In genomic region chr5:111242606-111243005, GRCh38 we compare ENCODE assay signal across 16 cellular contexts. TPM values are rescaled to one million over a fixed set of nuclear protein-coding genes. Genes with fewer than 3 reads are reported as not detected.
A peak's percentile ranks its signal among the peaks of the same experiment; 100 is the strongest.
DNase-seq lines count a peak whose midpoint lies in the region; ATAC-seq and TF ChIP-seq lines count a peak whose summit lies in the region.
"Had no signal": no experiment of that assay in that cellular context is flagged by ENCODE, and none has a peak within 500 bp of the region (broad histone marks: within the 10 kb centered on the region; RNA-seq: fewer than 3 reads in every experiment).

No MANE protein-coding gene starts in this region.

- peak overlapping the region; percentile 8 for H3K4me3 Mint-ChIP-seq in activated CD4-positive, alpha-beta T cell treated with anti-CD3 and anti-CD28 coated beads for 36 hours
- peak overlapping the region; percentile 9 for H3K4me3 Mint-ChIP-seq in CD4-positive, alpha-beta T cell
- H3K4me3 Mint-ChIP-seq in WTC11 = no peak overlapping the region
- H3K4me3 Mint-ChIP-seq in activated CD4-positive, alpha-beta memory T cell treated with anti-CD3 and anti-CD28 coated beads for 36 hours = no peak overlapping the region
- H3K4me3 Mint-ChIP-seq: HFFc6 had no signal

- POLR2A ChIA-PET in activated CD4-positive, alpha-beta T cell treated with anti-CD3 and anti-CD28 coated beads for 36 hours (lab: Charles Lee) = no interaction called here
- POLR2A ChIA-PET in CD4-positive, alpha-beta T cell (lab: Charles Lee) = interaction anchor here (12.5 kb wide), 1 partner anchor 16 kb away, joined by 196 read pairs; the partner anchor contains the start of gene CAMK4
- POLR2A ChIA-PET in WTC11 (lab: Charles Lee) = no interaction called here
- POLR2A ChIA-PET in activated CD4-positive, alpha-beta memory T cell treated with anti-CD3 and anti-CD28 coated beads for 36 hours (lab: Charles Lee) = no interaction called here

- H3K4me1 ChIP-seq in BE2C = peaks cover 19% of the 10 kb centered on the region

- no peaks in the 10 kb centered on the region for H3K9me3 Mint-ChIP-seq in activated CD4-positive, alpha-beta T cell treated with anti-CD3 and anti-CD28 coated beads for 36 hours (ENCODE audit: low read depth)
- H3K9me3 Mint-ChIP-seq in CD4-positive, alpha-beta T cell = no peaks in the 10 kb centered on the region
- H3K9me3 Mint-ChIP-seq in WTC11 = no peaks in the 10 kb centered on the region
- H3K9me3 Mint-ChIP-seq in activated CD4-positive, alpha-beta memory T cell treated with anti-CD3 and anti-CD28 coated beads for 36 hours = no peaks in the 10 kb centered on the region
- H3K9me3 Mint-ChIP-seq: HFFc6 had no signal

- DNase-seq in activated CD4-positive, alpha-beta T cell treated with anti-CD3 and anti-CD28 coated beads for 36 hours = peak; percentile 45
- DNase-seq in activated CD4-positive, alpha-beta T cell treated with anti-CD3 and anti-CD28 coated beads, Interleukin-2, amount 50 U/mL, for 48 hours = no peak
- no peak for DNase-seq in CD4-positive, alpha-beta T cell
- DNase-seq in WTC11 (ENCODE audit: low spot score) (no peak), epithelial cell of esophagus (ENCODE audit: low read depth) (peak; percentile 14), midbrain (lab: John Stamatoyannopoulos, UW) (no peak), BE2C (no peak)
- DNase-seq in activated CD4-positive, alpha-beta memory T cell treated with anti-CD3 and anti-CD28 coated beads for 36 hours = no peak
- DNase-seq: DMS 273 treated with DMSO at 0.1 percent for 48 hours, HFFc6, NCI-H1048, NCI-H1436 treated with DMSO at 0.1 percent for 48 hours, NCI-H2081, NCI-H748 treated with DMSO at 0.1 percent for 48 hours, PC-3 had no signal

- H3K9me3 ChIP-seq in CD4-positive, alpha-beta T cell (ENCODE audit: control insufficient read depth, low read length) = no peaks in the 10 kb centered on the region
- H3K9me3 ChIP-seq in BE2C = no peaks in the 10 kb centered on the region

- no peak for ATAC-seq in activated CD4-positive, alpha-beta T cell treated with anti-CD3 and anti-CD28 coated beads for 36 hours
- ATAC-seq in CD4-positive, alpha-beta T cell (ENCODE audit: poor library complexity) = no peak
- peak; percentile 43 for ATAC-seq in WTC11

- no peaks in the 10 kb centered on the region for H3K27me3 Mint-ChIP-seq in activated CD4-positive, alpha-beta T cell treated with anti-CD3 and anti-CD28 coated beads for 36 hours
- no peaks in the 10 kb centered on the region for H3K27me3 Mint-ChIP-seq in CD4-positive, alpha-beta T cell
- no peaks in the 10 kb centered on the region for H3K27me3 Mint-ChIP-seq in WTC11 (ENCODE audit: low read depth)
- no peaks in the 10 kb centered on the region for H3K27me3 Mint-ChIP-seq in activated CD4-positive, alpha-beta memory T cell treated with anti-CD3 and anti-CD28 coated beads for 36 hours

- H3K36me3 Mint-ChIP-seq in activated CD4-positive, alpha-beta T cell treated with anti-CD3 and anti-CD28 coated beads for 36 hours (ENCODE audit: low read depth) = peaks cover 5% of the 10 kb centered on the region
- peaks cover 43% of the 10 kb centered on the region for H3K36me3 Mint-ChIP-seq in CD4-positive, alpha-beta T cell (ENCODE audit: low read depth)
- H3K36me3 Mint-ChIP-seq in WTC11 = no peaks in the 10 kb centered on the region
- H3K36me3 Mint-ChIP-seq in activated CD4-positive, alpha-beta memory T cell treated with anti-CD3 and anti-CD28 coated beads for 36 hours = peaks cover 2% of the 10 kb centered on the region

- H3K4me1 Mint-ChIP-seq in activated CD4-positive, alpha-beta T cell treated with anti-CD3 and anti-CD28 coated beads for 36 hours = peaks cover 84% of the 10 kb centered on the region
- peaks cover 93% of the 10 kb centered on the region for H3K4me1 Mint-ChIP-seq in CD4-positive, alpha-beta T cell (ENCODE audit: low read depth)
- H3K4me1 Mint-ChIP-seq in WTC11 = peaks cover 14% of the 10 kb centered on the region
- peaks cover 78% of the 10 kb centered on the region for H3K4me1 Mint-ChIP-seq in activated CD4-positive, alpha-beta memory T cell treated with anti-CD3 and anti-CD28 coated beads for 36 hours (ENCODE audit: low read depth)

- H3K27ac ChIP-seq in CD4-positive, alpha-beta T cell (ENCODE audit: low read depth, low read length) = no peak overlapping the region
- H3K27ac ChIP-seq: 22Rv1 had no signal

- CTCF ChIA-PET in activated CD4-positive, alpha-beta T cell treated with anti-CD3 and anti-CD28 coated beads for 36 hours (lab: Charles Lee) = interaction anchor here (9.0 kb wide), 1 partner anchor 8 kb away, joined by 132 read pairs; no protein-coding TSS in a partner anchor
- CTCF ChIA-PET in CD4-positive, alpha-beta T cell (lab: Charles Lee) = interaction anchor here (2.0 kb wide), 1 partner anchor 18 kb away, joined by 6 read pairs; the partner anchor contains the start of gene CAMK4
- CTCF ChIA-PET in WTC11 (lab: Charles Lee) = no interaction called here
- CTCF ChIA-PET in activated CD4-positive, alpha-beta memory T cell treated with anti-CD3 and anti-CD28 coated beads for 36 hours (lab: Charles Lee) = no interaction called here

- H3K4me3 ChIP-seq in epithelial cell of esophagus (ENCODE audit: low read length) = no peak overlapping the region
- no peak overlapping the region for H3K4me3 ChIP-seq in BE2C (ENCODE audit: low read depth, low read length)

- H3K27me3 ChIP-seq in CD4-positive, alpha-beta T cell (ENCODE audit: control insufficient read depth, insufficient read depth, low read length) = no peaks in the 10 kb centered on the region
- H3K27me3 ChIP-seq in BE2C = no peaks in the 10 kb centered on the region

- H3K36me3 ChIP-seq in BE2C = peaks cover 18% of the 10 kb centered on the region

- no peak for TF ChIP-seq CTCF in CD4-positive, alpha-beta T cell (IDR thresholded peaks at IDR 0.05)
- TF ChIP-seq CTCF in WTC11 (IDR thresholded peaks at IDR 0.05) = no peak
- no peak for TF ChIP-seq CTCF in epithelial cell of esophagus (IDR thresholded peaks at IDR 0.05; ENCODE audit: insufficient read depth, low read depth, low read length, missing control alignments)
- no peak for TF ChIP-seq CTCF in BE2C (IDR thresholded peaks at IDR 0.05; ENCODE audit: low read depth, low read length)

- intact Hi-C loops in activated CD4-positive, alpha-beta T cell treated with anti-CD3 and anti-CD28 coated beads for 36 hours (cut with DNase I, micrococcal nuclease) = no loop called here
- intact Hi-C loops in CD4-positive, alpha-beta T cell (cut with DNase I, micrococcal nuclease) = no loop called here
- intact Hi-C loops in activated CD4-positive, alpha-beta memory T cell treated with anti-CD3 and anti-CD28 coated beads for 36 hours (cut with micrococcal nuclease) = no loop called here

- peak overlapping the region; percentile 60 for H3K27ac Mint-ChIP-seq in activated CD4-positive, alpha-beta T cell treated with anti-CD3 and anti-CD28 coated beads for 36 hours
- peak overlapping the region; percentile 90 for H3K27ac Mint-ChIP-seq in CD4-positive, alpha-beta T cell
- H3K27ac Mint-ChIP-seq in WTC11 = no peak overlapping the region; the same call in 1 of the 2 replicates
- H3K27ac Mint-ChIP-seq in activated CD4-positive, alpha-beta memory T cell treated with anti-CD3 and anti-CD28 coated beads for 36 hours = no peak overlapping the region
- H3K27ac Mint-ChIP-seq: HFFc6 had no signal

TF ChIP-seq in WTC11, 78 proteins besides CTCF, POLR2A, EP300 and RAD21 (continues in another document):
- no peak for TF ChIP-seq KAT7 (CRISPR knock-in tag; IDR thresholded peaks at IDR 0.05; ENCODE audit: borderline replicate concordance)
- no peak for TF ChIP-seq ZNF416 (CRISPR knock-in tag; IDR thresholded peaks at IDR 0.05)
- TF ChIP-seq PREB (CRISPR knock-in tag; IDR thresholded peaks at IDR 0.05; ENCODE audit: borderline replicate concordance) = no peak
- TF ChIP-seq ESRRA (CRISPR knock-in tag; IDR thresholded peaks at IDR 0.05; ENCODE audit: borderline replicate concordance) = no peak
- no peak for TF ChIP-seq PRDM15 (CRISPR knock-in tag; IDR thresholded peaks at IDR 0.05)
- TF ChIP-seq ZBTB21 (CRISPR knock-in tag; IDR thresholded peaks at IDR 0.05; ENCODE audit: borderline replicate concordance) = no peak
- no peak for TF ChIP-seq TEAD4 (CRISPR knock-in tag; IDR thresholded peaks at IDR 0.05)

RNA-seq across cellular contexts. Expression of gene CAMK4, which starts 18.4 kb away (rescaled TPM):
- total RNA-seq in activated CD4-positive, alpha-beta T cell treated with anti-CD3 and anti-CD28 coated beads for 36 hours = 10 to 100 TPM; 49.4 to 53.1 TPM
- 100 to 1,000 TPM; 202 to 225 TPM for total RNA-seq in CD4-positive, alpha-beta T cell
- 5.8 to 10.6 TPM (median 7.4 TPM) in 3 replicates for total RNA-seq in WTC11 (2021)
- polyA plus RNA-seq in BE2C (2012; ENCODE audit: insufficient read depth, insufficient read length, low read depth) = 88.5 TPM
- total RNA-seq in activated CD4-positive, alpha-beta memory T cell treated with anti-CD3 and anti-CD28 coated beads for 36 hours = 10 to 100 TPM; 33.3 to 36.5 TPM

Comparison
In these comparisons a context has a peak if more than half of its experiments do, and no peak if none do; other contexts are left out.
1. DNase-seq: peak in activated CD4-positive, alpha-beta T cell treated with anti-CD3 and anti-CD28 coated beads for 36 hours (single experiment) and epithelial cell of esophagus (single experiment); none in activated CD4-positive, alpha-beta T cell treated with anti-CD3 and anti-CD28 coated beads, Interleukin-2, amount 50 U/mL, for 48 hours (0 of 2), CD4-positive, alpha-beta T cell (0 of 10), WTC11 (single experiment), midbrain (single experiment), BE2C (single experiment) and activated CD4-positive, alpha-beta memory T cell treated with anti-CD3 and anti-CD28 coated beads for 36 hours (single experiment).
2. H3K27ac Mint-ChIP-seq: peak in activated CD4-positive, alpha-beta T cell treated with anti-CD3 and anti-CD28 coated beads for 36 hours (single experiment) and CD4-positive, alpha-beta T cell (single experiment); none in WTC11 (single experiment) and activated CD4-positive, alpha-beta memory T cell treated with anti-CD3 and anti-CD28 coated beads for 36 hours (single experiment).
3. H3K4me3 Mint-ChIP-seq: peak in activated CD4-positive, alpha-beta T cell treated with anti-CD3 and anti-CD28 coated beads for 36 hours (single experiment) and CD4-positive, alpha-beta T cell (single experiment); none in WTC11 (single experiment) and activated CD4-positive, alpha-beta memory T cell treated with anti-CD3 and anti-CD28 coated beads for 36 hours (single experiment).
4. CTCF ChIA-PET loops: an anchor here in activated CD4-positive, alpha-beta T cell treated with anti-CD3 and anti-CD28 coated beads for 36 hours (9.0 kb wide) and CD4-positive, alpha-beta T cell (2.0 kb wide); none called in WTC11 and activated CD4-positive, alpha-beta memory T cell treated with anti-CD3 and anti-CD28 coated beads for 36 hours.